Comparison of ENCODE assay signal across 1 cellular context in genomic region chr14:45253070-45253753, GRCh38.
A peak's percentile ranks its signal among the peaks of the same experiment; 100 is the strongest.
TF ChIP-seq lines count a peak whose summit lies in the region.

TSS of gene MIS18BP1 (minus strand) at chr14:45253202. CDS start at chr14:45247286, 5,916 bp downstream.

TF ChIP-seq in WTC11, 78 proteins besides CTCF, POLR2A, EP300 and RAD21 (continued from another document and continues in another):
- TF ChIP-seq ZNF281 (CRISPR knock-in tag; IDR thresholded peaks at IDR 0.05) (no peak), ZNF317 (CRISPR knock-in tag; IDR thresholded peaks at IDR 0.05; ENCODE audit: borderline replicate concordance, low read depth) (no peak), ZBTB43 (CRISPR knock-in tag; IDR thresholded peaks at IDR 0.05) (peak; percentile 89; the same call in 1 of the 2 replicates), GRHL2 (CRISPR knock-in tag; IDR thresholded peaks at IDR 0.05; ENCODE audit: insufficient replicate concordance, severe bottlenecking) (no peak), ARID4B (CRISPR knock-in tag; IDR thresholded peaks at IDR 0.05; ENCODE audit: borderline replicate concordance) (peak; percentile 66; the same call in 1 of the 2 replicates), ZNF232 (CRISPR knock-in tag; IDR thresholded peaks at IDR 0.05) (peak; percentile 31; the same call in 1 of the 2 replicates), E2F4 (CRISPR knock-in tag; IDR thresholded peaks at IDR 0.05; ENCODE audit: borderline replicate concordance, low read depth) (peak; percentile 96), IRF2 (CRISPR knock-in tag; IDR thresholded peaks at IDR 0.05; ENCODE audit: borderline replicate concordance, low read depth) (no peak), SMAD3 (CRISPR knock-in tag; IDR thresholded peaks at IDR 0.05; ENCODE audit: borderline replicate concordance) (peak; percentile 79), KAT7 (CRISPR knock-in tag; IDR thresholded peaks at IDR 0.05; ENCODE audit: borderline replicate concordance) (0 out of 2 replicates have a peak, but pooled peaks have one; percentile 33), PRDM15 (CRISPR knock-in tag; IDR thresholded peaks at IDR 0.05) (no peak; the same call in 1 of the 2 replicates), GABPB1 (CRISPR knock-in tag; IDR thresholded peaks at IDR 0.05) (peak; percentile 70), FOXJ3 (CRISPR knock-in tag; IDR thresholded peaks at IDR 0.05; ENCODE audit: borderline replicate concordance) (no peak), ZNF423 (CRISPR knock-in tag; IDR thresholded peaks at IDR 0.05) (no peak), ELF4 (CRISPR knock-in tag; IDR thresholded peaks at IDR 0.05; ENCODE audit: low read depth) (no peak), IRF1 (CRISPR knock-in tag; IDR thresholded peaks at IDR 0.05) (peak; percentile 79; the same call in 1 of the 2 replicates), STAT6 (CRISPR knock-in tag; conservative IDR thresholded peaks at IDR 0.05; ENCODE audit: low read depth) (0 out of 2 replicates have a peak, but pooled peaks have one; percentile 41), ZNF396 (CRISPR knock-in tag; IDR thresholded peaks at IDR 0.05; ENCODE audit: borderline replicate concordance) (0 out of 2 replicates have a peak, but pooled peaks have one; percentile 56), RORB (CRISPR knock-in tag; IDR thresholded peaks at IDR 0.05) (no peak), ETV6 (CRISPR knock-in tag; IDR thresholded peaks at IDR 0.05) (peak; percentile 78), NR1H2 (CRISPR knock-in tag; IDR thresholded peaks at IDR 0.05) (no peak), SOX15 (CRISPR knock-in tag; IDR thresholded peaks at IDR 0.05) (no peak), GTF2I (CRISPR knock-in tag; conservative IDR thresholded peaks at IDR 0.05) (no peak), MLX (CRISPR knock-in tag; IDR thresholded peaks at IDR 0.05) (no peak), ATF2 (CRISPR knock-in tag; IDR thresholded peaks at IDR 0.05; ENCODE audit: borderline replicate concordance, low read depth) (no peak), EMX1 (CRISPR knock-in tag; IDR thresholded peaks at IDR 0.05) (no peak), MYBL2 (CRISPR knock-in tag; IDR thresholded peaks at IDR 0.05) (peak; percentile 99), ZNF219 (CRISPR knock-in tag; IDR thresholded peaks at IDR 0.05; ENCODE audit: borderline replicate concordance) (0 out of 2 replicates have a peak, but pooled peaks have one; percentile 49), ESRRA (CRISPR knock-in tag; IDR thresholded peaks at IDR 0.05; ENCODE audit: borderline replicate concordance) (peak; percentile 21; the same call in 1 of the 2 replicates), NFATC4 (CRISPR knock-in tag; IDR thresholded peaks at IDR 0.05) (no peak), FOXK1 (CRISPR knock-in tag; IDR thresholded peaks at IDR 0.05) (peak; percentile 80), HMGXB4 (CRISPR knock-in tag; IDR thresholded peaks at IDR 0.05) (peak; percentile 43; the same call in 1 of the 2 replicates), ATF1 (CRISPR knock-in tag; IDR thresholded peaks at IDR 0.05) (no peak)
